ENCODE assay signal across 8 cellular contexts in genomic region chr2:58240595-58240937, GRCh38. TPM values are rescaled to one million over a fixed set of nuclear protein-coding genes. Genes with fewer than 3 reads are reported as not detected.
DNase-seq lines count a peak whose midpoint lies in the region; ATAC-seq and TF ChIP-seq lines count a peak whose summit lies in the region.

No MANE protein-coding gene starts in this region.

- no peak overlapping the region for H2BK120ac ChIP-seq in IMR-90 (ENCODE audit: low read depth, low read length)

- no peaks in the 10 kb centered on the region for H3K9me1 ChIP-seq in IMR-90 (ENCODE audit: insufficient read depth, low read length)

- H3K56ac ChIP-seq in IMR-90 (ENCODE audit: extremely low read depth, insufficient read depth, low read length): peak overlapping the region; percentile 43; the same call in 1 of the 2 replicates

- H3K14ac ChIP-seq in IMR-90 (replicated peaks; ENCODE audit: low read depth, low read length): 0 out of 2 replicates have a peak overlapping the region, but pooled peaks have one; percentile 28

- H3K79me2 ChIP-seq in hepatocyte: peaks cover 51% of the 10 kb centered on the region

- H4K8ac ChIP-seq in IMR-90 (ENCODE audit: low read depth in 2 of 2, low read length in 2 of 2): peak overlapping the region in 1 of 2 experiments; percentile 72; a peak in 2 of 4 replicates

- BruUV-seq in IMR-90 (replicated peaks; lab: Mats Ljungman, UMichigan): no TSS peak

- POLR2A ChIA-PET in IMR-90 (lab: Charles Lee; ENCODE audit: unreplicated experiment): no interaction called here
- POLR2A ChIA-PET in activated CD8-positive, alpha-beta T cell treated with anti-CD3 and anti-CD28 coated beads, Interleukin-2, amount 10 ng/mL, durations not matched to agents 7 days and 5 days (lab: Charles Lee): interaction anchor here (1.0 kb wide), 2 partner anchors 35 to 177 kb away, joined by 3 to 4 read pairs; no protein-coding TSS in a partner anchor

- H3K4me2 ChIP-seq in IMR-90 (ENCODE audit: low read depth, low read length) (peak overlapping the region; percentile 80), hepatocyte (peak overlapping the region; percentile 79)

- H3K9me3 ChIP-seq in IMR-90 (ENCODE audit: control insufficient read depth, insufficient read depth, low read length) (no peaks in the 10 kb centered on the region), hepatocyte (ENCODE audit: low read depth) (no peaks in the 10 kb centered on the region), skeletal muscle tissue (ENCODE audit: control insufficient read depth in 3 of 3, low read length in 3 of 3) (no peaks in the 10 kb centered on the region)

- H3K4me3 ChIP-seq in IMR-90 (ENCODE audit: insufficient read depth, low read depth, low read length) (peak overlapping the region; percentile 95), hepatocyte (peak overlapping the region; percentile 78), skeletal muscle tissue (ENCODE audit: low read length in 3 of 3) (peak overlapping the region; percentile 91 to 95 (median 93))

- H2BK5ac ChIP-seq in IMR-90 (ENCODE audit: low read depth, low read length, poor library complexity, severe bottlenecking): no peak overlapping the region

- H3K27me3 ChIP-seq in IMR-90 (ENCODE audit: control insufficient read depth, insufficient read depth, low read length) (no peaks in the 10 kb centered on the region), hepatocyte (no peaks in the 10 kb centered on the region), skeletal muscle tissue (ENCODE audit: control insufficient read depth in 3 of 3, insufficient read depth in 3 of 3, low read length in 3 of 3) (no peaks in the 10 kb centered on the region)

- H3K4me3 Mint-ChIP-seq in activated CD8-positive, alpha-beta T cell treated with anti-CD3 and anti-CD28 coated beads, Interleukin-2, amount 10 ng/mL, durations not matched to agents 7 days and 5 days: peak overlapping the region; percentile 86

- H3K36me3 ChIP-seq in IMR-90 (ENCODE audit: control insufficient read depth, insufficient read depth, low read length) (no peaks in the 10 kb centered on the region), hepatocyte (replicated peaks; ENCODE audit: insufficient read depth, low read depth) (no peaks in the 10 kb centered on the region), skeletal muscle tissue (ENCODE audit: control insufficient read depth in 3 of 3, insufficient read depth in 3 of 3, low read length in 3 of 3) (no peaks in the 10 kb centered on the region)

- peaks cover 9% of the 10 kb centered on the region for H3K27me3 Mint-ChIP-seq in activated CD8-positive, alpha-beta T cell treated with anti-CD3 and anti-CD28 coated beads, Interleukin-2, amount 10 ng/mL, durations not matched to agents 7 days and 5 days (ENCODE audit: low read depth)

- peaks cover 35% of the 10 kb centered on the region for H3K4me1 Mint-ChIP-seq in activated CD8-positive, alpha-beta T cell treated with anti-CD3 and anti-CD28 coated beads, Interleukin-2, amount 10 ng/mL, durations not matched to agents 7 days and 5 days (ENCODE audit: low read depth)

- intact Hi-C loops in IMR-90 (cut with micrococcal nuclease): loop anchor here (2.0 kb wide), 1 partner anchor 334 kb away; no protein-coding TSS in a partner anchor

- H4K20me1 ChIP-seq in IMR-90 (ENCODE audit: insufficient read depth, low read length) (no peaks in the 10 kb centered on the region), hepatocyte (ENCODE audit: insufficient read depth, poor library complexity, severe bottlenecking) (no peaks in the 10 kb centered on the region)

- no peak for TF ChIP-seq POLR2A in IMR-90 (IDR thresholded peaks at IDR 0.05; ENCODE audit: low read depth, low read length)

- no peak overlapping the region for H2BK15ac ChIP-seq in IMR-90 (ENCODE audit: low read depth, low read length)

- in situ Hi-C loops in IMR-90 (cut with MboI; ENCODE audit: low sequenced_read_pairs): no loop called here

- H3K9ac ChIP-seq in IMR-90 (ENCODE audit: low read depth, low read length) (peak overlapping the region; percentile 91), skeletal muscle tissue (ENCODE audit: low read depth in 1 of 3, low read length in 3 of 3) (peak overlapping the region; percentile 82 to 91 (median 82))

- H4K91ac ChIP-seq in IMR-90 (ENCODE audit: insufficient read depth, low read depth, low read length): no peak overlapping the region

- H3K27ac Mint-ChIP-seq in activated CD8-positive, alpha-beta T cell treated with anti-CD3 and anti-CD28 coated beads, Interleukin-2, amount 10 ng/mL, durations not matched to agents 7 days and 5 days: peak overlapping the region; percentile 85

- H2BK20ac ChIP-seq in IMR-90 (ENCODE audit: low read depth, low read length): no peak overlapping the region

- TF ChIP-seq CTCF in IMR-90 (conservative IDR thresholded peaks at IDR 0.05; ENCODE audit: low read depth, low read length): no peak
- no peak for TF ChIP-seq CTCF in hepatocyte (IDR thresholded peaks at IDR 0.05; ENCODE audit: poor library complexity)

- H3K4ac ChIP-seq in IMR-90 (ENCODE audit: low read depth, low read length): peak overlapping the region; percentile 79; the same call in 1 of the 2 replicates

- H2AFZ ChIP-seq in IMR-90 (replicated peaks; ENCODE audit: low read length, poor library complexity): peak overlapping the region; percentile 98
- peak overlapping the region; percentile 85 for H2AFZ ChIP-seq in hepatocyte

- H2AK9ac ChIP-seq in IMR-90 (replicated peaks; ENCODE audit: low read depth, low read length, poor library complexity): no peak overlapping the region

- dilution Hi-C loops in IMR-90 (cut with HindIII; ENCODE audit: low sequenced_read_pairs, unreplicated experiment): no loop called here

- peak overlapping the region; percentile 90; the same call in 1 of the 2 replicates for H3K23ac ChIP-seq in IMR-90 (ENCODE audit: low read depth, low read length)

- CTCF ChIA-PET in IMR-90 (lab: Yijun Ruan, JAX): interaction anchor here (0.6 kb wide), 1 partner anchor 337 kb away, joined by 3 read pairs; no protein-coding TSS in a partner anchor
- CTCF ChIA-PET in activated CD8-positive, alpha-beta T cell treated with anti-CD3 and anti-CD28 coated beads, Interleukin-2, amount 10 ng/mL, durations not matched to agents 7 days and 5 days (lab: Charles Lee): interaction anchor here (0.7 to 1.0 kb wide), 3 partner anchors 41 to 335 kb away, joined by 3 read pairs; no protein-coding TSS in a partner anchor

- WGBS in IMR-90 (ENCODE audit: extremely low coverage in 2 of 2, insufficient read length in 1 of 2), 2 experiments: no CpG with 5 or more reads among the region's 8 CpGs
- 1% methylated on average over 8 of the region's 8 CpGs for WGBS in hepatocyte (ENCODE audit: low lambda C conversion rate, missing lambda C conversion rate)

- H3K18ac ChIP-seq in IMR-90 (ENCODE audit: low read depth, low read length): no peak overlapping the region

- no peaks in the 10 kb centered on the region for H3K9me2 ChIP-seq in hepatocyte (replicated peaks; ENCODE audit: insufficient read depth)

- H3K27ac ChIP-seq in IMR-90 (ENCODE audit: insufficient read depth, low read length): peak overlapping the region; percentile 86
- H3K27ac ChIP-seq in hepatocyte: peak overlapping the region; percentile 95
- peak overlapping the region; percentile 46 for H3K27ac ChIP-seq in skeletal muscle tissue (ENCODE audit: low read depth, low read length)

- DNase-seq in NCI-H2196 (lab: John Stamatoyannopoulos, UW; ENCODE audit: unreplicated experiment) (peak; percentile 3), NCI-H2196 treated with DMSO at 0.1 percent for 48 hours (lab: John Stamatoyannopoulos, UW; ENCODE audit: unreplicated experiment) (no peak), IMR-90 (no peak), hepatocyte (ENCODE audit: low spot score) (peak; percentile 51), NCI-H524 treated with DMSO at 0.1 percent for 48 hours (lab: John Stamatoyannopoulos, UW) (no peak)
- DNase-seq in activated CD8-positive, alpha-beta T cell treated with anti-CD3 and anti-CD28 coated beads, Interleukin-2, amount 10 ng/mL, durations not matched to agents 7 days and 5 days: no peak

- no peak overlapping the region for H2AK5ac ChIP-seq in IMR-90 (ENCODE audit: low read depth, low read length)

- H4K5ac ChIP-seq in IMR-90 (ENCODE audit: low read depth, low read length): no peak overlapping the region

- H3K9me3 Mint-ChIP-seq in activated CD8-positive, alpha-beta T cell treated with anti-CD3 and anti-CD28 coated beads, Interleukin-2, amount 10 ng/mL, durations not matched to agents 7 days and 5 days (ENCODE audit: insufficient read depth): no peaks in the 10 kb centered on the region

- peaks cover 9 to 20% of the 10 kb centered on the region in 2 experiments for H3K79me1 ChIP-seq in IMR-90 (ENCODE audit: low read depth in 1 of 2, low read length in 2 of 2)

- H3K36me3 Mint-ChIP-seq in activated CD8-positive, alpha-beta T cell treated with anti-CD3 and anti-CD28 coated beads, Interleukin-2, amount 10 ng/mL, durations not matched to agents 7 days and 5 days (ENCODE audit: low read depth): no peaks in the 10 kb centered on the region

- ATAC-seq in IMR-90 (ENCODE audit: low read depth): no peak
- no peak for ATAC-seq in activated CD8-positive, alpha-beta T cell treated with anti-CD3 and anti-CD28 coated beads, Interleukin-2, amount 10 ng/mL, durations not matched to agents 7 days and 5 days
- ATAC-seq in GM21619 (IDR thresholded peaks at IDR 0.05; ENCODE audit: unreplicated experiment): no peak

- TF ChIP-seq RAD21 in IMR-90 (IDR thresholded peaks at IDR 0.05; ENCODE audit: low read length): no peak

- H3K4me1 ChIP-seq in IMR-90 (ENCODE audit: control insufficient read depth, insufficient read depth, low read length): no peaks in the 10 kb centered on the region
- peaks cover 5% of the 10 kb centered on the region for H3K4me1 ChIP-seq in hepatocyte (ENCODE audit: insufficient read depth)
- H3K4me1 ChIP-seq in skeletal muscle tissue (ENCODE audit: control insufficient read depth in 3 of 3, insufficient read depth in 3 of 3, low read length in 3 of 3): peaks cover 0 to 7% (median 4%) of the 10 kb centered on the region in 3 donors

TF ChIP-seq in IMR-90, 13 proteins besides CTCF, POLR2A, EP300 and RAD21 (continues in another document):
- TF ChIP-seq SMC3 (IDR thresholded peaks at IDR 0.05; ENCODE audit: low read depth, low read length) (no peak), RCOR1 (IDR thresholded peaks at IDR 0.05; ENCODE audit: insufficient replicate concordance, low read length) (no peak)

RNA-seq across cellular contexts. Expression of gene FANCL, which starts 0.6 kb away (rescaled TPM):
- total RNA-seq in IMR-90 (2012; rRNA removed): 9.0 and 16.7 TPM in 2 replicates
- polyA plus RNA-seq in IMR-90 (2012; rRNA removed): 9.3 and 12.7 TPM in 2 replicates
- 3.8 and 6.7 TPM in 2 replicates for polyA plus RNA-seq in IMR-90 (2012; cell fraction: cytosol; rRNA removed)
- 3.2 and 16.2 TPM in 2 replicates for polyA plus RNA-seq in IMR-90 (2012; cell fraction: nucleus; rRNA removed; ENCODE audit: low replicate concordance)
- 10 to 100 TPM; 16.6 to 19.2 TPM for total RNA-seq in activated CD8-positive, alpha-beta T cell treated with anti-CD3 and anti-CD28 coated beads, Interleukin-2, amount 10 ng/mL, durations not matched to agents 7 days and 5 days
- 28.7 and 32.7 TPM in 2 replicates for total RNA-seq in hepatocyte
- polyA plus RNA-seq in hepatocyte: 15.7 and 20.8 TPM in 2 replicates
- total RNA-seq in skeletal muscle tissue: 69.4 TPM

Comparison
In these comparisons a context has a peak if more than half of its experiments do, and no peak if none do; other contexts are left out.
1. DNase-seq: peak in NCI-H2196 (single experiment) and hepatocyte (single experiment); none in NCI-H2196 treated with DMSO at 0.1 percent for 48 hours (single experiment), IMR-90 (single experiment), activated CD8-positive, alpha-beta T cell treated with anti-CD3 and anti-CD28 coated beads, Interleukin-2, amount 10 ng/mL, durations not matched to agents 7 days and 5 days (single experiment) and NCI-H524 treated with DMSO at 0.1 percent for 48 hours (single experiment).
2. Peak in every context shown above with its lines, with median percentiles within 50 percentile points of each other: H3K27ac ChIP-seq and H3K4me3 ChIP-seq.